ENCODE assay signal across 8 cellular contexts in the genomic region with DNA sequence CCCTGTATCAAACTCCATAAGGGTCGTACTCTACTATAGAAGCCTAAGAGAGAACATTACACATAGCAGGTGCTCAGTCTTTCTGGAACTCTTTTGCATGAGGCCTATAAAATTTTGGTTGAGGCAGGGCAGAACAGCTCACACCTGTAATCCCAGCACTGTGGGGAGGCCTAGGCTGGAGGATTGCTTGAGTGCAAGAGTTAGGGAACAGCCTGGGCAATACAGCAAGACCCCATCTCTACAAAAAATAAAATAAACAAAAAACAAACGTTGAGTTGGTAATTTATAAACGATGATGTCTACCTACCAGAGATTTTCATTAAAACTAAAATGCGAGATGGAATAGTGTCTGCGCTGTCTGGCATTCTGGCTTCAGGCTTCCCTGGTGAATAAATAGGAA. TPM values are rescaled to one million over a fixed set of nuclear protein-coding genes. Genes with fewer than 3 reads are reported as not detected.
DNase-seq lines count a peak whose midpoint lies in the region; ATAC-seq and TF ChIP-seq lines count a peak whose summit lies in the region.

No MANE protein-coding gene starts in this region.

- no peak overlapping the region for H3K4ac ChIP-seq in H9 (ENCODE audit: low read depth, low read length)

- peaks cover 2 to 10% of the 10 kb centered on the region in 2 experiments; a peak in 3 of 4 replicates for H3K4me1 Mint-ChIP-seq in H9
- H3K4me1 Mint-ChIP-seq in activated T-helper 17 cell treated with anti-CD3 and anti-CD28 coated beads, Interleukin-2, amount 50 U/mL, for 72 hours = no peaks in the 10 kb centered on the region

- no peak overlapping the region for H3K18ac ChIP-seq in H9 (ENCODE audit: insufficient read length, low read depth, low read length)

- H3K56ac ChIP-seq in H9 (ENCODE audit: insufficient read length, low read depth, low read length) = no peak overlapping the region

- CTCF ChIA-PET in GM10248 (lab: Yijun Ruan, JAX) = interaction anchor here (1.6 to 1.8 kb wide), 2 partner anchors 43 to 44 kb away, joined by 3 to 5 read pairs; no protein-coding TSS in a partner anchor

- H3K4me1 ChIP-seq in H9 (ENCODE audit: insufficient read depth, low read length) = no peaks in the 10 kb centered on the region
- no peaks in the 10 kb centered on the region for H3K4me1 ChIP-seq in iPS DF 6.9 (ENCODE audit: control insufficient read depth, insufficient read depth, low read length)
- H3K4me1 ChIP-seq in skeletal muscle tissue (ENCODE audit: control insufficient read depth in 3 of 3, insufficient read depth in 3 of 3, low read length in 3 of 3) = peaks cover 3 to 9% (median 4%) of the 10 kb centered on the region in 3 donors

- no peak overlapping the region for H2BK120ac ChIP-seq in H9 (ENCODE audit: low read depth, low read length, poor library complexity, severe bottlenecking)

- ATAC-seq in activated T-helper 17 cell treated with anti-CD3 and anti-CD28 coated beads, Interleukin-2, amount 50 U/mL, for 72 hours (replicated peaks) = no peak
- no peak for ATAC-seq in GM18517 (IDR thresholded peaks at IDR 0.05; ENCODE audit: unreplicated experiment)

- peak overlapping the region; percentile 67 to 76 for H3K4me3 Mint-ChIP-seq in H9
- peak overlapping the region; percentile 86 for H3K4me3 Mint-ChIP-seq in activated T-helper 17 cell treated with anti-CD3 and anti-CD28 coated beads, Interleukin-2, amount 50 U/mL, for 72 hours

- POLR2A ChIA-PET in GM10248 (lab: Yijun Ruan, JAX) = no interaction called here

- H3K27ac Mint-ChIP-seq in H9 = no peak overlapping the region; a peak in 1 of 7 replicates
- H3K27ac Mint-ChIP-seq in activated T-helper 17 cell treated with anti-CD3 and anti-CD28 coated beads, Interleukin-2, amount 50 U/mL, for 72 hours = no peak overlapping the region

- H3K9ac ChIP-seq in H9 (ENCODE audit: extremely low read depth, insufficient read length, low read length) = peak overlapping the region; percentile 85
- peak overlapping the region in 2 of 3 donors; percentile 84 to 91 for H3K9ac ChIP-seq in skeletal muscle tissue (ENCODE audit: low read depth in 1 of 3, low read length in 3 of 3)

- peak overlapping the region; percentile 84 for H3K4me2 ChIP-seq in H9 (ENCODE audit: insufficient read depth, insufficient read length, low read length)

- no peaks in the 10 kb centered on the region for H4K20me1 ChIP-seq in H9 (ENCODE audit: control insufficient read depth, insufficient read depth, insufficient read length)

- H3T11ph ChIP-seq in H9 (ENCODE audit: low read length) = no peak overlapping the region

- no peak overlapping the region for H3K14ac ChIP-seq in H9 (ENCODE audit: insufficient read depth, low read length)

- H4K5ac ChIP-seq in H9 (ENCODE audit: insufficient read length, low read depth, low read length) = no peak overlapping the region

- no peaks in the 10 kb centered on the region for H3K79me1 ChIP-seq in H9 (ENCODE audit: insufficient read depth, low read depth, low read length, poor library complexity, severe bottlenecking)

- H3K23ac ChIP-seq in H9 (ENCODE audit: insufficient read length, low read depth, low read length) = no peak overlapping the region

- H3K79me2 ChIP-seq in H9 (ENCODE audit: insufficient read depth, low read length) = no peaks in the 10 kb centered on the region

- H2BK20ac ChIP-seq in H9 (ENCODE audit: low read depth, low read length, poor library complexity, severe bottlenecking) = no peak overlapping the region

- peak overlapping the region; percentile 87; the same call in 1 of the 2 replicates for H3K4me3 ChIP-seq in iPS DF 6.9 (ENCODE audit: low read length)
- peak overlapping the region; percentile 78 to 92 (median 89) for H3K4me3 ChIP-seq in skeletal muscle tissue (ENCODE audit: low read length in 3 of 3)

- no peak overlapping the region for H2BK12ac ChIP-seq in H9 (ENCODE audit: insufficient read length, low read depth, low read length)

- peaks cover 2% of the 10 kb centered on the region for H3K23me2 ChIP-seq in H9 (ENCODE audit: insufficient read length, low read depth, low read length, poor library complexity, severe bottlenecking)

- peaks cover 8 to 10% (median 10%) of the 10 kb centered on the region in 3 experiments; a peak in 6 of 7 replicates for H3K36me3 Mint-ChIP-seq in H9 (ENCODE audit: insufficient read depth in 1 of 3, low read depth in 3 of 3)
- no peaks in the 10 kb centered on the region for H3K36me3 Mint-ChIP-seq in activated T-helper 17 cell treated with anti-CD3 and anti-CD28 coated beads, Interleukin-2, amount 50 U/mL, for 72 hours (ENCODE audit: low read depth)

- H3K27ac ChIP-seq in H9 (ENCODE audit: insufficient read length, low read depth, low read length) = no peak overlapping the region
- no peak overlapping the region for H3K27ac ChIP-seq in iPS DF 6.9 (ENCODE audit: low read length)
- peak overlapping the region; percentile 80 for H3K27ac ChIP-seq in skeletal muscle tissue (ENCODE audit: low read depth, low read length)

- TF ChIP-seq CTCF in H9 (conservative IDR thresholded peaks at IDR 0.05) (no peak), GM10248 (IDR thresholded peaks at IDR 0.05; ENCODE audit: control extremely low read depth, extremely low read depth, low read depth, missing control alignments) (no peak)

- H4K8ac ChIP-seq in H9 (replicated peaks; ENCODE audit: insufficient read length, low read depth, low read length) = no peak overlapping the region

- no peaks in the 10 kb centered on the region for H3K9me3 Mint-ChIP-seq in H9
- H3K9me3 Mint-ChIP-seq in activated T-helper 17 cell treated with anti-CD3 and anti-CD28 coated beads, Interleukin-2, amount 50 U/mL, for 72 hours = no peaks in the 10 kb centered on the region

- no peaks in the 10 kb centered on the region for H3K36me3 ChIP-seq in iPS DF 6.9 (ENCODE audit: control insufficient read depth, insufficient read depth, low read length)
- peaks cover 0 to 4% (median 0%) of the 10 kb centered on the region in 3 donors for H3K36me3 ChIP-seq in skeletal muscle tissue (ENCODE audit: control insufficient read depth in 3 of 3, insufficient read depth in 3 of 3, low read length in 3 of 3)

- H3K27me3 ChIP-seq in H9 (ENCODE audit: insufficient read depth, low read length) (no peaks in the 10 kb centered on the region), iPS DF 6.9 (ENCODE audit: control insufficient read depth, insufficient read depth, low read length) (no peaks in the 10 kb centered on the region), skeletal muscle tissue (ENCODE audit: control insufficient read depth in 3 of 3, insufficient read depth in 3 of 3, low read length in 3 of 3) (no peaks in the 10 kb centered on the region)

- H3K9me3 ChIP-seq in H9 (ENCODE audit: control insufficient read depth, low read depth, low read length) (no peaks in the 10 kb centered on the region), iPS DF 6.9 (ENCODE audit: control insufficient read depth, insufficient read depth, low read length) (no peaks in the 10 kb centered on the region), skeletal muscle tissue (ENCODE audit: control insufficient read depth in 3 of 3, low read length in 3 of 3) (no peaks in the 10 kb centered on the region)

- no peak overlapping the region for H2AFZ ChIP-seq in H9 (ENCODE audit: low read length)

- no peak overlapping the region for H2BK5ac ChIP-seq in H9 (ENCODE audit: insufficient read length, low read length)

- H2BK15ac ChIP-seq in H9 (ENCODE audit: low read depth, low read length) = no peak overlapping the region

- no peak overlapping the region for H2AK5ac ChIP-seq in H9 (ENCODE audit: insufficient read length, low read length)

- no peak overlapping the region for H4K91ac ChIP-seq in H9 (ENCODE audit: insufficient read length, low read depth, low read length)

- H3K27me3 Mint-ChIP-seq in H9 (ENCODE audit: low read depth) = no peaks in the 10 kb centered on the region
- peaks cover 13% of the 10 kb centered on the region for H3K27me3 Mint-ChIP-seq in activated T-helper 17 cell treated with anti-CD3 and anti-CD28 coated beads, Interleukin-2, amount 50 U/mL, for 72 hours

- WGBS in H9 (ENCODE audit: extremely low coverage, insufficient read length, low lambda C conversion rate) = no CpG with 5 or more reads among the region's 5 CpGs
- WGBS in iPS DF 6.9 (ENCODE audit: insufficient coverage, insufficient read length) = no CpG with 5 or more reads among the region's 5 CpGs

- DNase-seq in H9 (no peak), iPS DF 6.9 (ENCODE audit: low read depth, low spot score) (no peak), NCI-H2081 (lab: John Stamatoyannopoulos, UW) (no peak), GM10248 (ENCODE audit: extremely low spot score) (no peak), NCI-H345 treated with DMSO at 0.1 percent for 48 hours (lab: John Stamatoyannopoulos, UW; ENCODE audit: unreplicated experiment) (no peak)

RNA-seq across cellular contexts. Expression of gene PON2, which starts 0.9 kb away (rescaled TPM):
- total RNA-seq in H9 (2021) (23.8 and 26.7 TPM in 2 replicates), skeletal muscle tissue (53.8 TPM)
- 1 to 10 TPM; 3.9 to 9.3 TPM for total RNA-seq in activated T-helper 17 cell treated with anti-CD3 and anti-CD28 coated beads, Interleukin-2, amount 50 U/mL, for 72 hours

RNA-seq across cellular contexts. Expression of gene PON3, which starts 37.8 kb away (rescaled TPM):
- total RNA-seq in H9 (2021) = not detected in 2 replicates
- not detected for total RNA-seq in activated T-helper 17 cell treated with anti-CD3 and anti-CD28 coated beads, Interleukin-2, amount 50 U/mL, for 72 hours
- 5.2 TPM for total RNA-seq in skeletal muscle tissue

RNA-seq across cellular contexts. Expression of gene ASB4, which starts 51.8 kb away (rescaled TPM):
- total RNA-seq in H9 (2021) (not detected in 2 replicates), skeletal muscle tissue (24.0 TPM)
- not detected for total RNA-seq in activated T-helper 17 cell treated with anti-CD3 and anti-CD28 coated beads, Interleukin-2, amount 50 U/mL, for 72 hours

Comparison
In these comparisons a context has a peak if more than half of its experiments do, and no peak if none do; other contexts are left out.
1. RNA of gene ASB4, which starts 51.8 kb away (total RNA-seq): 24.0 TPM in skeletal muscle tissue (single experiment); not detected in H9 and not detected in activated T-helper 17 cell treated with anti-CD3 and anti-CD28 coated beads, Interleukin-2, amount 50 U/mL, for 72 hours; every median in the first group is over 10 times any median in the second.